8 cellular contexts compared by ENCODE assay signal in the genomic region with DNA sequence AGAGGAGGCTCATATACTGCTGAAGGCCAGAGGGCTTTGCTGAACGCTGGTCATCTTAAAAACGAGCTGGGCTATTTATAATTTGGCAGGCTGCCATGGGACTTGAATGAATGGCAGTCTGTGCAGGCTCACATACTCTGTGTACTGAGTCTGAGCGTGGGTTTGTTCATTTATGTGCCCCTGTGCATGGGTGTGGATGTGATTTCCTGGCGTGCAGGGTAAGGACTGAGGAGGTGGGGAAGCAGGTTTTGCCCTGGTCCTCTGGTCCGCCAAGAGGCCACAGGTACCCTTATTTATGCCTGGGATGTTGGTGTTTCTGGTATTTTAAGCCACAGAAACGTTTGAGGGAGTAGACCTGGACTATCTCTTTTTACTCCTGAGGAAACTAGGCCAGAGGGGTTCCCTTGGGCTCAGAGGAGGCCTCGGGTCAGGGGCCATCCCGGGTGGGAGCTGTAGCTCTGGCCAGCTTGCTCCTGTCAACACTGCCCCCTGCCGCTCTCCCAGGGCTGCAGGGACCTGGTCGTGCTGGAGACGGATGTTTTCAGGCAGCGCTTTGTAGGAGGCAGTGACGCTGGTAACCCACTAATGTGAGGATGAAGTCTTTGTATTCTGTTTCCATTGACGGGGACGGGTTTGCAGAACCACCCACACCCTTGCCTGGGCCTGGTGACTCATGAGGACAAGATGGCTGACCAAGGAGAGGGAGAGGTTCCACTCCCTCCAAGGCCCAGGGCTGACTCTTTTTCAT.
DNase-seq lines count a peak whose midpoint lies in the region; ATAC-seq and TF ChIP-seq lines count a peak whose summit lies in the region.

No MANE protein-coding gene starts in this region.

- H3K36me3 ChIP-seq in BE2C, result no peaks in the 10 kb centered on the region

- H3K4me3 ChIP-seq in BE2C (ENCODE audit: low read depth, low read length), result no peak overlapping the region

- H3K4me1 ChIP-seq in BE2C, result peaks cover 71% of the 10 kb centered on the region

- no peaks in the 10 kb centered on the region for H3K9me3 ChIP-seq in BE2C

- DNase-seq in BE2C (peak; percentile 80), NCI-H2171 treated with DMSO at 0.1 percent for 48 hours (lab: John Stamatoyannopoulos, UW) (peak; percentile 33), ecto neural progenitor cell (ENCODE audit: low spot score) (peak; percentile 87), lung microvascular endothelial cell (ENCODE audit: low read depth in 2 of 2) (peak; percentile 77 to 80)
- DNase-seq in activated CD8-positive, alpha-beta memory T cell treated with anti-CD3 and anti-CD28 coated beads for 1 hour (ENCODE audit: extremely low read depth in 1 of 2, low read depth in 1 of 2), result peak; percentile 30 to 48
- peak; percentile 73 to 85 (median 74) for DNase-seq in stimulated activated CD4-positive, alpha-beta T cell treated with anti-CD3 and anti-CD28 coated beads, TNF-alpha, amount 100 ng/mL, for 48 hours (ENCODE audit: low read depth in 3 of 3)

- peak; percentile 81 for TF ChIP-seq CTCF in BE2C (IDR thresholded peaks at IDR 0.05; ENCODE audit: low read depth, low read length)

- no peaks in the 10 kb centered on the region for H3K27me3 ChIP-seq in BE2C

- ATAC-seq in GM21737 (IDR thresholded peaks at IDR 0.05; ENCODE audit: unreplicated experiment), result peak; percentile 36
- ATAC-seq in HG02763 (IDR thresholded peaks at IDR 0.05; ENCODE audit: unreplicated experiment), result no peak

Comparison
In these comparisons a context has a peak if more than half of its experiments do, and no peak if none do; other contexts are left out.
1. DNase-seq: peak in every context shown above with its lines; median percentile 87 in ecto neural progenitor cell; 80 in BE2C; 78 in lung microvascular endothelial cell; 74 in stimulated activated CD4-positive, alpha-beta T cell treated with anti-CD3 and anti-CD28 coated beads, TNF-alpha, amount 100 ng/mL, for 48 hours; 39 in activated CD8-positive, alpha-beta memory T cell treated with anti-CD3 and anti-CD28 coated beads for 1 hour; 33 in NCI-H2171 treated with DMSO at 0.1 percent for 48 hours.